ENCODE assay signal across 2 cellular contexts in the genomic region with DNA sequence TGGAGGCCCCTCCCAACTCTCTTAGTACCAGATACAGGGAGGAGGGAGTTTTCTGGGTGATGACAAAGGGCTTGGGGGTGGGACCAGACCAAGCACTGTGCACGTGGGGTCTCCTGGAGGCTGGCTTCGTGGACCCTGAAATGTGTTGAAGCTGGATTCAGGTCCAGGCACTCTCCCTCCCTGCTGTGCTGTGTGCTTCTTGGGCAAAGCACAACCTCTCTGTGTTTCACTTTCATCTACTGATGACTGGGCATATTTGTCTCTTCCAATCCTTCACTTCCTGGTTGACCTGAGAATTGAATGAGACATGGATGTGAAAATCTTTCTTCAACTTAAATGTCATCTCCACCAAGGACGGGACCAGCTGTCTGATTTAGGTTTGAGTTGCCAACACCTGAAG.
TF ChIP-seq lines count a peak whose summit lies in the region.

No MANE protein-coding gene starts in this region.

TF ChIP-seq in HEK293, 187 proteins besides CTCF, POLR2A, EP300 and RAD21:
- 0 out of 2 replicates have a peak, but pooled peaks have one; percentile 4 for TF ChIP-seq ZNF768 (tag by site-specific recombination; IDR thresholded peaks at IDR 0.05)
- TF ChIP-seq ZNF600 (tag by site-specific recombination; IDR thresholded peaks at IDR 0.05): no peak

TF ChIP-seq in H1, 55 proteins besides CTCF, POLR2A, EP300 and RAD21:
- TF ChIP-seq MAFK (IDR thresholded peaks at IDR 0.05; ENCODE audit: low read depth, low read length) (no peak), TCF12 (IDR thresholded peaks at IDR 0.05; ENCODE audit: low read depth, low read length) (no peak), RFX5 (IDR thresholded peaks at IDR 0.05; ENCODE audit: borderline replicate concordance, low read depth, low read length) (no peak), NRF1 (IDR thresholded peaks at IDR 0.05; ENCODE audit: low read depth, low read length) (no peak), RBBP5 (IDR thresholded peaks at IDR 0.05; ENCODE audit: borderline replicate concordance, low read depth, low read length) (no peak), KDM5A (IDR thresholded peaks at IDR 0.05; ENCODE audit: low read length) (no peak), TAF1 (IDR thresholded peaks at IDR 0.05; ENCODE audit: low read depth, low read length) (no peak), JUND (IDR thresholded peaks at IDR 0.05; ENCODE audit: low read length) (no peak), CBX5 (IDR thresholded peaks at IDR 0.05; ENCODE audit: low read depth, low read length) (no peak), CHD1 (IDR thresholded peaks at IDR 0.05; ENCODE audit: low read depth, low read length) (no peak), EZH2 (IDR thresholded peaks at IDR 0.05; ENCODE audit: low read depth, low read length, severe bottlenecking) (no peak), CBX8 (IDR thresholded peaks at IDR 0.05; ENCODE audit: borderline replicate concordance, low read depth, low read length) (no peak), RNF2 (IDR thresholded peaks at IDR 0.05; ENCODE audit: borderline replicate concordance, low read depth, low read length, missing control alignments, poor library complexity, severe bottlenecking) (no peak)
- TF ChIP-seq, protein P1, sequence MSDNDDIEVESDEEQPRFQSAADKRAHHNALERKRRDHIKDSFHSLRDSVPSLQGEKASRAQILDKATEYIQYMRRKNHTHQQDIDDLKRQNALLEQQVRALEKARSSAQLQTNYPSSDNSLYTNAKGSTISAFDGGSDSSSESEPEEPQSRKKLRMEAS (IDR thresholded peaks at IDR 0.05): no peak
